Comparison of ENCODE assay signal across 21 cellular contexts in the genomic region with DNA sequence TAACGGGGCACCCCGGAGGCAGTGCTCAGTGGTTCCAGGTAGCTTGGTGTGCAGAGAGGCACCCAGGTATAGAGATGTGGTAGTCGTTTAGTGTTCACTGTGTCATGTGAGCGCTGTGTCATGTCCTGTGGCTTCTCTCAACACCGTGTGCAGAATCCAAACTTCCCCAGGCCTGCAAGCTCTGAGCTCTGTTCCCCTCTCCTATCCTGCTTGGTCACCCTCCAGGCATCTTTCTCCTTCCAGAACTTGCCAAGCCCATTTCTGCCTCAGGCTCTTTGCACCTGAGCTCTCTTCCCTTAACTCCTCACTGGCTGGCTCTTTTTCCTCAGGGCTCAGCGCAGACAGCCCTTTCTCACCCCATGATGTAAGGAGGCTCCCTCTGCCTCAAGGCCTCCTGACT.
A peak's percentile ranks its signal among the peaks of the same experiment; 100 is the strongest.
DNase-seq lines count a peak whose midpoint lies in the region; ATAC-seq, FAIRE-seq and TF ChIP-seq lines count a peak whose summit lies in the region.
"Had no signal": no experiment of that assay in that cellular context is flagged by ENCODE, and none has a peak within 500 bp of the region (broad histone marks: within the 10 kb centered on the region; RNA-seq: fewer than 3 reads in every experiment).

No MANE protein-coding gene starts in this region.

- H3K23ac ChIP-seq in mesenchymal stem cell (ENCODE audit: low read length in 2 of 2): no peak overlapping the region

- H3K36me3 Mint-ChIP-seq in activated CD4-positive, alpha-beta memory T cell treated with anti-CD3 and anti-CD28 coated beads for 36 hours: no peaks in the 10 kb centered on the region
- no peaks in the 10 kb centered on the region for H3K36me3 Mint-ChIP-seq in activated CD4-positive, alpha-beta memory T cell treated with anti-CD3 and anti-CD28 coated beads, Interleukin-2, amount 10 ng/mL, durations not matched to agents 7 days and 5 days (ENCODE audit: low read depth)
- H3K36me3 Mint-ChIP-seq in astrocyte (ENCODE audit: low read depth, unreplicated experiment): no peaks in the 10 kb centered on the region
- H3K36me3 Mint-ChIP-seq: type B pancreatic cell had no signal

- H2BK5ac ChIP-seq in mesenchymal stem cell (ENCODE audit: low read depth, low read length, poor library complexity, severe bottlenecking): no peak overlapping the region

- CTCF ChIA-PET in activated CD4-positive, alpha-beta memory T cell treated with anti-CD3 and anti-CD28 coated beads for 36 hours (lab: Charles Lee): no interaction called here
- CTCF ChIA-PET in activated CD4-positive, alpha-beta memory T cell treated with anti-CD3 and anti-CD28 coated beads, Interleukin-2, amount 10 ng/mL, durations not matched to agents 7 days and 5 days (lab: Charles Lee): no interaction called here

- H3K18ac ChIP-seq in mesenchymal stem cell (ENCODE audit: low read depth in 1 of 2, low read length in 2 of 2): no peak overlapping the region

- intact Hi-C loops in activated CD4-positive, alpha-beta memory T cell treated with anti-CD3 and anti-CD28 coated beads for 36 hours (cut with micrococcal nuclease): loop anchor here (2.0 to 5.0 kb wide), 3 partner anchors 103 to 523 kb away; no protein-coding TSS in a partner anchor
- intact Hi-C loops in tibial artery (cut with DNase I; ENCODE audit: low total_unique reads): loop anchor here (2.0 to 10.0 kb wide), 3 partner anchors 233 to 525 kb away; partner anchors contain the start of gene MAP1B

- peaks cover 7% of the 10 kb centered on the region for H3K27me3 Mint-ChIP-seq in activated CD4-positive, alpha-beta memory T cell treated with anti-CD3 and anti-CD28 coated beads for 36 hours
- peaks cover 4% of the 10 kb centered on the region for H3K27me3 Mint-ChIP-seq in activated CD4-positive, alpha-beta memory T cell treated with anti-CD3 and anti-CD28 coated beads, Interleukin-2, amount 10 ng/mL, durations not matched to agents 7 days and 5 days
- H3K27me3 Mint-ChIP-seq in astrocyte (ENCODE audit: low read depth, unreplicated experiment): peaks cover 3% of the 10 kb centered on the region
- H3K27me3 Mint-ChIP-seq: type B pancreatic cell had no signal

- peaks cover 24% of the 10 kb centered on the region for H3K4me1 Mint-ChIP-seq in activated CD4-positive, alpha-beta memory T cell treated with anti-CD3 and anti-CD28 coated beads for 36 hours (ENCODE audit: low read depth)
- H3K4me1 Mint-ChIP-seq in activated CD4-positive, alpha-beta memory T cell treated with anti-CD3 and anti-CD28 coated beads, Interleukin-2, amount 10 ng/mL, durations not matched to agents 7 days and 5 days: peaks cover 11% of the 10 kb centered on the region
- H3K4me1 Mint-ChIP-seq in astrocyte (ENCODE audit: low read depth, unreplicated experiment): peaks cover 4% of the 10 kb centered on the region

- no peak overlapping the region for H4K91ac ChIP-seq in mesenchymal stem cell (ENCODE audit: low read length)

- no peak overlapping the region for H3K27ac Mint-ChIP-seq in activated CD4-positive, alpha-beta memory T cell treated with anti-CD3 and anti-CD28 coated beads for 36 hours
- no peak overlapping the region for H3K27ac Mint-ChIP-seq in activated CD4-positive, alpha-beta memory T cell treated with anti-CD3 and anti-CD28 coated beads, Interleukin-2, amount 10 ng/mL, durations not matched to agents 7 days and 5 days
- H3K27ac Mint-ChIP-seq in astrocyte (ENCODE audit: unreplicated experiment): no peak overlapping the region
- H3K27ac Mint-ChIP-seq: CD4-positive, alpha-beta T cell; type B pancreatic cell had no signal

- DNase-seq in activated CD4-positive, alpha-beta memory T cell treated with anti-CD3 and anti-CD28 coated beads for 36 hours: peak; percentile 15
- no peak for DNase-seq in activated CD4-positive, alpha-beta memory T cell treated with anti-CD3 and anti-CD28 coated beads, Interleukin-2, amount 10 ng/mL, durations not matched to agents 7 days and 5 days
- no peak for DNase-seq in astrocyte (ENCODE audit: low read depth)
- no peak for DNase-seq in mesenchymal stem cell
- DNase-seq in tibial artery: no peak
- DNase-seq in DMS79 treated with DMSO at 0.1 percent for 48 hours (lab: John Stamatoyannopoulos, UW): no peak
- DNase-seq in activated CD4-positive, CD25-positive, alpha-beta regulatory T cell treated with anti-CD3 and anti-CD28 coated beads, Interleukin-2, amount 50 U/mL, for 72 hours: no peak
- DNase-seq: activated CD8-positive, alpha-beta memory T cell treated with anti-CD3 and anti-CD28 coated beads for 24 hours; anterior cingulate cortex; CD4-positive, alpha-beta T cell; colonic mucosa; DND-41; NCI-H69; small intestine had no signal

- WGBS in mesenchymal stem cell: 94% methylated on average over 5 of the region's 6 CpGs

- H3K36me3 ChIP-seq in astrocyte (ENCODE audit: insufficient read depth, low read length) (no peaks in the 10 kb centered on the region), mesenchymal stem cell (ENCODE audit: control insufficient read depth in 1 of 2, insufficient read depth in 2 of 2, low read depth in 1 of 2, low read length in 2 of 2) (no peaks in the 10 kb centered on the region), tibial artery (no peaks in the 10 kb centered on the region)
- H3K36me3 ChIP-seq: colonic mucosa, HAP-1 had no signal

- no peaks in the 10 kb centered on the region for H4K20me1 ChIP-seq in astrocyte (ENCODE audit: insufficient read depth, low read length)

- H3K4me3 ChIP-seq in astrocyte (ENCODE audit: insufficient read depth, low read depth, low read length) (no peak overlapping the region), mesenchymal stem cell (ENCODE audit: insufficient read depth in 1 of 2, low read depth in 1 of 2, low read length in 2 of 2) (no peak overlapping the region), tibial artery (no peak overlapping the region)
- H3K4me3 ChIP-seq: colonic mucosa, HAP-1 had no signal

- H2BK12ac ChIP-seq in mesenchymal stem cell (ENCODE audit: low read length in 2 of 2): peak overlapping the region in 1 of 2 experiments; percentile 84

- H3K9me3 Mint-ChIP-seq in activated CD4-positive, alpha-beta memory T cell treated with anti-CD3 and anti-CD28 coated beads for 36 hours: no peaks in the 10 kb centered on the region
- no peaks in the 10 kb centered on the region for H3K9me3 Mint-ChIP-seq in activated CD4-positive, alpha-beta memory T cell treated with anti-CD3 and anti-CD28 coated beads, Interleukin-2, amount 10 ng/mL, durations not matched to agents 7 days and 5 days
- peaks cover under 1% of the 10 kb centered on the region for H3K9me3 Mint-ChIP-seq in astrocyte (ENCODE audit: unreplicated experiment)
- H3K9me3 Mint-ChIP-seq: CD4-positive, alpha-beta T cell had no signal

- H2AFZ ChIP-seq in astrocyte (ENCODE audit: low read depth, low read length) (peak overlapping the region; percentile 74), mesenchymal stem cell (ENCODE audit: low read depth, low read length) (no peak overlapping the region)
- H2AFZ ChIP-seq: parathyroid adenoma had no signal

- no peak for TF ChIP-seq CTCF in astrocyte (IDR thresholded peaks at IDR 0.05; ENCODE audit: insufficient read depth, low read depth, low read length)
- TF ChIP-seq CTCF in tibial artery (IDR thresholded peaks at IDR 0.05): no peak

- peak overlapping the region in 1 of 2 experiments; percentile 77 for H3K14ac ChIP-seq in mesenchymal stem cell (ENCODE audit: low read length in 2 of 2)

- H3K79me2 ChIP-seq in astrocyte (ENCODE audit: insufficient read depth, low read length): no peaks in the 10 kb centered on the region
- H3K79me2 ChIP-seq: parathyroid adenoma had no signal

- H3K4me3 Mint-ChIP-seq in activated CD4-positive, alpha-beta memory T cell treated with anti-CD3 and anti-CD28 coated beads for 36 hours: no peak overlapping the region
- no peak overlapping the region for H3K4me3 Mint-ChIP-seq in activated CD4-positive, alpha-beta memory T cell treated with anti-CD3 and anti-CD28 coated beads, Interleukin-2, amount 10 ng/mL, durations not matched to agents 7 days and 5 days
- H3K4me3 Mint-ChIP-seq in astrocyte (ENCODE audit: unreplicated experiment): no peak overlapping the region
- H3K4me3 Mint-ChIP-seq: CD4-positive, alpha-beta T cell; type B pancreatic cell had no signal

- POLR2A ChIA-PET in activated CD4-positive, alpha-beta memory T cell treated with anti-CD3 and anti-CD28 coated beads for 36 hours (lab: Charles Lee): no interaction called here
- POLR2A ChIA-PET in activated CD4-positive, alpha-beta memory T cell treated with anti-CD3 and anti-CD28 coated beads, Interleukin-2, amount 10 ng/mL, durations not matched to agents 7 days and 5 days (lab: Charles Lee): no interaction called here

- H3K4me1 ChIP-seq in astrocyte (ENCODE audit: insufficient read depth, low read length): peaks cover 9% of the 10 kb centered on the region
- H3K4me1 ChIP-seq in mesenchymal stem cell (ENCODE audit: control insufficient read depth, insufficient read depth, low read depth, low read length): no peaks in the 10 kb centered on the region
- H3K4me1 ChIP-seq in tibial artery: peaks cover 0 to 16% (median 11%) of the 10 kb centered on the region in 4 donors
- H3K4me1 ChIP-seq: colonic mucosa, parathyroid adenoma had no signal

- H2BK120ac ChIP-seq in mesenchymal stem cell (ENCODE audit: low read depth, low read length): no peak overlapping the region

- H3K27ac ChIP-seq in astrocyte (ENCODE audit: low read depth, low read length) (no peak overlapping the region), mesenchymal stem cell (ENCODE audit: low read length, poor library complexity, severe bottlenecking) (no peak overlapping the region), tibial artery (peak overlapping the region; percentile 63 to 75)
- H3K27ac ChIP-seq: colonic mucosa, KMS-11, parathyroid adenoma had no signal

- no peak for FAIRE-seq in astrocyte (lab: Jason Lieb, UNC)
- FAIRE-seq: frontal cortex, GM18507, small intestine had no signal

- H4K8ac ChIP-seq in mesenchymal stem cell (ENCODE audit: low read length): peak overlapping the region; percentile 27

- H3K4me2 ChIP-seq in astrocyte (ENCODE audit: low read length) (no peak overlapping the region), mesenchymal stem cell (ENCODE audit: low read length, poor library complexity, severe bottlenecking) (no peak overlapping the region)
- H3K4me2 ChIP-seq: KMS-11 had no signal

- H3K4ac ChIP-seq in mesenchymal stem cell (ENCODE audit: low read depth in 1 of 2, low read length in 2 of 2): no peak overlapping the region

- H2AK5ac ChIP-seq in mesenchymal stem cell (ENCODE audit: low read length, severe bottlenecking): no peak overlapping the region

- no peak for ATAC-seq in HG03432 (IDR thresholded peaks at IDR 0.05; ENCODE audit: unreplicated experiment)

- H3K79me1 ChIP-seq in mesenchymal stem cell (replicated peaks; ENCODE audit: low read length, poor library complexity, severe bottlenecking): no peaks in the 10 kb centered on the region

- H3K9ac ChIP-seq in astrocyte (ENCODE audit: low read length) (no peak overlapping the region), mesenchymal stem cell (ENCODE audit: low read length) (peak overlapping the region; percentile 83)
- H3K9ac ChIP-seq: KMS-11, parathyroid adenoma had no signal

- H3K9me3 ChIP-seq in astrocyte (ENCODE audit: insufficient read depth, low read depth, low read length) (no peaks in the 10 kb centered on the region), mesenchymal stem cell (ENCODE audit: control insufficient read depth, low read length) (no peaks in the 10 kb centered on the region), tibial artery (no peaks in the 10 kb centered on the region)
- H3K9me3 ChIP-seq: colonic mucosa, HAP-1 had no signal

- H3K27me3 ChIP-seq in astrocyte (ENCODE audit: insufficient read depth, low read length) (no peaks in the 10 kb centered on the region), mesenchymal stem cell (ENCODE audit: control insufficient read depth in 1 of 2, insufficient read depth in 1 of 2, low read length in 2 of 2) (peaks cover 6 to 21% of the 10 kb centered on the region in 2 experiments), tibial artery (no peaks in the 10 kb centered on the region)
- H3K27me3 ChIP-seq: colonic mucosa had no signal

- no peak overlapping the region for H2BK15ac ChIP-seq in mesenchymal stem cell (ENCODE audit: low read depth, poor library complexity, severe bottlenecking)

Comparison
In these comparisons a context has a peak if more than half of its experiments do, and no peak if none do; other contexts are left out.
1. H3K27ac ChIP-seq: peak in tibial artery (2 of 2); none in astrocyte (single experiment) and mesenchymal stem cell (single experiment).